In genomic region chr4:6584865-6585264, GRCh38 we compare ENCODE assay signal across 26 cellular contexts. TPM values are rescaled to one million over a fixed set of nuclear protein-coding genes. Genes with fewer than 3 reads are reported as not detected.
DNase-seq lines count a peak whose midpoint lies in the region; ATAC-seq and TF ChIP-seq lines count a peak whose summit lies in the region.
"Had no signal": no experiment of that assay in that cellular context is flagged by ENCODE, and none has a peak within 500 bp of the region (broad histone marks: within the 10 kb centered on the region; RNA-seq: fewer than 3 reads in every experiment).

No MANE protein-coding gene starts in this region.

- H3K18ac ChIP-seq in IMR-90 (ENCODE audit: low read depth, low read length) = no peak overlapping the region

- peak overlapping the region; percentile 32 for H2AFZ ChIP-seq in IMR-90 (replicated peaks; ENCODE audit: low read length, poor library complexity)

- H3K4me1 Mint-ChIP-seq in memory B cell = peaks cover 3% of the 10 kb centered on the region
- H3K4me1 Mint-ChIP-seq: CD14-positive monocyte had no signal

- intact Hi-C loops in right cardiac atrium (cut with DNase I) (no loop called here), cardiac septum (cut with DNase I) (no loop called here), IMR-90 (cut with micrococcal nuclease) (no loop called here)

- H3K4me1 ChIP-seq in right cardiac atrium (ENCODE audit: control insufficient read depth, insufficient read depth, low read length) (no peaks in the 10 kb centered on the region), HEK293 (ENCODE audit: control insufficient read depth, insufficient read depth, low read length) (no peaks in the 10 kb centered on the region), IMR-90 (ENCODE audit: control insufficient read depth, insufficient read depth, low read length) (no peaks in the 10 kb centered on the region)
- H3K4me1 ChIP-seq: BE2C, BLaER1 had no signal

- no peak overlapping the region for H3K4me3 Mint-ChIP-seq in memory B cell
- H3K4me3 Mint-ChIP-seq: CD14-positive monocyte; CD4-positive, alpha-beta memory T cell; CD4-positive, CD25-positive, alpha-beta regulatory T cell; CD8-positive, alpha-beta memory T cell had no signal

- H3K9me3 Mint-ChIP-seq in memory B cell = peaks cover 2% of the 10 kb centered on the region
- H3K9me3 Mint-ChIP-seq: CD4-positive, CD25-positive, alpha-beta regulatory T cell; CD8-positive, alpha-beta memory T cell had no signal

- CTCF ChIA-PET in HEK293 (lab: Yijun Ruan, JAX) (no interaction called here), IMR-90 (lab: Yijun Ruan, JAX) (no interaction called here)

- no peak overlapping the region for H2BK20ac ChIP-seq in IMR-90 (ENCODE audit: low read depth, low read length)

- no peak overlapping the region for H2BK5ac ChIP-seq in IMR-90 (ENCODE audit: low read depth, low read length, poor library complexity, severe bottlenecking)

- H3K9me1 ChIP-seq in IMR-90 (ENCODE audit: insufficient read depth, low read length) = no peaks in the 10 kb centered on the region; the same call in 1 of the 2 replicates

- no peak overlapping the region for H3K56ac ChIP-seq in IMR-90 (ENCODE audit: extremely low read depth, insufficient read depth, low read length)

- peaks cover 52% of the 10 kb centered on the region for H3K36me3 Mint-ChIP-seq in memory B cell

- in situ Hi-C loops in IMR-90 (cut with MboI; ENCODE audit: low sequenced_read_pairs) = no loop called here

- H3K27ac Mint-ChIP-seq in memory B cell = peak overlapping the region; percentile 14
- H3K27ac Mint-ChIP-seq: CD14-positive monocyte; CD4-positive, CD25-positive, alpha-beta regulatory T cell had no signal

- TF ChIP-seq RAD21 in IMR-90 (IDR thresholded peaks at IDR 0.05; ENCODE audit: low read length) = no peak

- H4K20me1 ChIP-seq in IMR-90 (ENCODE audit: insufficient read depth, low read length) = no peaks in the 10 kb centered on the region
- H4K20me1 ChIP-seq: BLaER1 had no signal

- H3K4me3 ChIP-seq in right cardiac atrium (ENCODE audit: low read length) (no peak overlapping the region), HEK293 (ENCODE audit: low read depth, low read length) (no peak overlapping the region), IMR-90 (ENCODE audit: insufficient read depth, low read depth, low read length) (no peak overlapping the region)
- H3K4me3 ChIP-seq: BLaER1, GM12878 had no signal

- H3K36me3 ChIP-seq in HEK293 (ENCODE audit: control insufficient read depth in 2 of 2, insufficient read depth in 1 of 2, low read length in 2 of 2) = peaks cover 0 to 17% of the 10 kb centered on the region in 2 experiments; a peak in 1 of 3 replicates
- peaks cover 29% of the 10 kb centered on the region for H3K36me3 ChIP-seq in IMR-90 (ENCODE audit: control insufficient read depth, insufficient read depth, low read length)
- H3K36me3 ChIP-seq: BE2C had no signal

- H3K4ac ChIP-seq in IMR-90 (ENCODE audit: low read depth, low read length) = no peak overlapping the region

- no peak overlapping the region for H2BK120ac ChIP-seq in IMR-90 (ENCODE audit: low read depth, low read length)

- H2AK9ac ChIP-seq in IMR-90 (replicated peaks; ENCODE audit: low read depth, low read length, poor library complexity) = peak overlapping the region; percentile 65

- H2AK5ac ChIP-seq in IMR-90 (ENCODE audit: low read depth, low read length) = no peak overlapping the region

- H3K23ac ChIP-seq in IMR-90 (ENCODE audit: low read depth, low read length) = no peak overlapping the region

- no peak overlapping the region for H2BK15ac ChIP-seq in IMR-90 (ENCODE audit: low read depth, low read length)

- no peaks in the 10 kb centered on the region for H3K79me1 ChIP-seq in IMR-90 (ENCODE audit: low read depth in 1 of 2, low read length in 2 of 2)

- H3K9ac ChIP-seq in IMR-90 (ENCODE audit: low read depth, low read length) = no peak overlapping the region
- H3K9ac ChIP-seq: BLaER1 had no signal

- TF ChIP-seq CTCF in HEK293 (tag by site-specific recombination; IDR thresholded peaks at IDR 0.05) (no peak), IMR-90 (conservative IDR thresholded peaks at IDR 0.05; ENCODE audit: low read depth, low read length) (no peak)

- ATAC-seq in right cardiac atrium (no peak), IMR-90 (ENCODE audit: low read depth) (no peak), memory B cell (ENCODE audit: low read depth) (no peak), GM18505 (IDR thresholded peaks at IDR 0.05; ENCODE audit: unreplicated experiment) (no peak)
- ATAC-seq: GM12878 had no signal

- no peak overlapping the region for H3K27ac ChIP-seq in right cardiac atrium (ENCODE audit: low read length)
- no peak overlapping the region for H3K27ac ChIP-seq in HEK293 (ENCODE audit: extremely low read depth, low read depth, low read length)
- no peak overlapping the region for H3K27ac ChIP-seq in IMR-90 (ENCODE audit: insufficient read depth, low read length)
- H3K27ac ChIP-seq: BLaER1 had no signal

- no TSS peak for BruUV-seq in IMR-90 (replicated peaks; lab: Mats Ljungman, UMichigan)

- H3K9me3 ChIP-seq in right cardiac atrium (ENCODE audit: control insufficient read depth, low read length) = no peaks in the 10 kb centered on the region
- H3K9me3 ChIP-seq in HEK293 (ENCODE audit: control insufficient read depth, insufficient read depth, low read depth, low read length) = no peaks in the 10 kb centered on the region
- H3K9me3 ChIP-seq in IMR-90 (ENCODE audit: control insufficient read depth, insufficient read depth, low read length) = peaks cover 4% of the 10 kb centered on the region; the same call in 1 of the 2 replicates
- H3K9me3 ChIP-seq: BE2C had no signal

- H3K27me3 ChIP-seq in right cardiac atrium (ENCODE audit: control insufficient read depth, insufficient read depth) (no peaks in the 10 kb centered on the region), IMR-90 (ENCODE audit: control insufficient read depth, insufficient read depth, low read length) (no peaks in the 10 kb centered on the region)
- H3K27me3 ChIP-seq: BE2C, BLaER1 had no signal

- H3K14ac ChIP-seq in IMR-90 (replicated peaks; ENCODE audit: low read depth, low read length) = no peak overlapping the region

- no peaks in the 10 kb centered on the region for H3K27me3 Mint-ChIP-seq in memory B cell
- H3K27me3 Mint-ChIP-seq: CD4-positive, alpha-beta memory T cell; CD4-positive, CD25-positive, alpha-beta regulatory T cell; CD8-positive, alpha-beta memory T cell had no signal

- TF ChIP-seq POLR2A in IMR-90 (IDR thresholded peaks at IDR 0.05; ENCODE audit: low read depth, low read length) = no peak
- no peak for TF ChIP-seq POLR2A in GM18505 (IDR thresholded peaks at IDR 0.05; ENCODE audit: borderline replicate concordance, extremely low read depth, insufficient read depth, insufficient read length)

- no peak overlapping the region for H3K4me2 ChIP-seq in IMR-90 (ENCODE audit: low read depth, low read length)
- H3K4me2 ChIP-seq: BLaER1 had no signal

- no peak overlapping the region for H4K91ac ChIP-seq in IMR-90 (ENCODE audit: insufficient read depth, low read depth, low read length)

- DNase-seq in right cardiac atrium (peak in 2 of 3 donors; percentile 8 to 25), cardiac septum (ENCODE audit: low spot score) (no peak), IMR-90 (no peak), memory B cell (ENCODE audit: low spot score in 2 of 2) (no peak), NCI-H187 treated with DMSO at 0.1 percent for 48 hours (lab: John Stamatoyannopoulos, UW) (no peak), HPDE6-E6E7 (ENCODE audit: extremely low spot score) (no peak)
- DNase-seq: 8988T; ACHN; BE2C; C1 segment of cervical spinal cord; CD4-positive, alpha-beta memory T cell; CD4-positive, CD25-positive, alpha-beta regulatory T cell; CD8-positive, alpha-beta memory T cell; COR-L47; DMS 273 treated with DMSO at 0.1 percent for 48 hours; DMS153; DMS53; DMS79; DND-41; EL; GDM1 had no signal

- H4K8ac ChIP-seq in IMR-90 (ENCODE audit: low read depth in 2 of 2, low read length in 2 of 2) = no peak overlapping the region

- WGBS in right cardiac atrium = 97% methylated on average over 7 of the region's 7 CpGs
- WGBS in IMR-90 (ENCODE audit: extremely low coverage in 2 of 2, insufficient read length in 1 of 2), 2 experiments = 90% methylated on average over 7 of the region's 7 CpGs; no CpG with 5 or more reads in 1 of the 2 experiments

- POLR2A ChIA-PET in HEK293 (lab: Yijun Ruan, JAX) (no interaction called here), IMR-90 (lab: Charles Lee; ENCODE audit: unreplicated experiment) (no interaction called here)

- dilution Hi-C loops in IMR-90 (cut with HindIII; ENCODE audit: low sequenced_read_pairs, unreplicated experiment) = no loop called here

- no peak overlapping the region for H4K5ac ChIP-seq in IMR-90 (ENCODE audit: low read depth, low read length)

TF ChIP-seq in IMR-90, 13 proteins besides CTCF, POLR2A, EP300 and RAD21 (continues in another document):
- no peak for TF ChIP-seq CEBPB (IDR thresholded peaks at IDR 0.05; ENCODE audit: low read depth, low read length)
- TF ChIP-seq, protein P1, sequence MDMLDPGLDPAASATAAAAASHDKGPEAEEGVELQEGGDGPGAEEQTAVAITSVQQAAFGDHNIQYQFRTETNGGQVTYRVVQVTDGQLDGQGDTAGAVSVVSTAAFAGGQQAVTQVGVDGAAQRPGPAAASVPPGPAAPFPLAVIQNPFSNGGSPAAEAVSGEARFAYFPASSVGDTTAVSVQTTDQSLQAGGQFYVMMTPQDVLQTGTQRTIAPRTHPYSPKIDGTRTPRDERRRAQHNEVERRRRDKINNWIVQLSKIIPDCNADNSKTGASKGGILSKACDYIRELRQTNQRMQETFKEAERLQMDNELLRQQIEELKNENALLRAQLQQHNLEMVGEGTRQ (IDR thresholded peaks at IDR 0.05; ENCODE audit: low read depth, low read length) = no peak
- TF ChIP-seq RCOR1 (IDR thresholded peaks at IDR 0.05; ENCODE audit: insufficient replicate concordance, low read length) = no peak
- TF ChIP-seq MAZ (IDR thresholded peaks at IDR 0.05; ENCODE audit: borderline replicate concordance, low read depth, low read length) = no peak
- no peak for TF ChIP-seq SMC3 (IDR thresholded peaks at IDR 0.05; ENCODE audit: low read depth, low read length)
- TF ChIP-seq MAFK (IDR thresholded peaks at IDR 0.05; ENCODE audit: low read depth, low read length) = no peak

RNA-seq across cellular contexts. Expression of gene MAN2B2, which starts 9.9 kb away (rescaled TPM):
- total RNA-seq in right cardiac atrium (10 to 100 TPM; 27.0 to 38.4 (median 28.9) TPM), cardiac septum (18.6 TPM), IMR-90 (2012; rRNA removed) (11.9 and 13.4 TPM in 2 replicates)
- polyA plus RNA-seq in right cardiac atrium (11.5 TPM), IMR-90 (2012; rRNA removed) (33.8 and 34.1 TPM in 2 replicates)
- 28.6 and 52.3 TPM in 2 replicates for polyA plus RNA-seq in IMR-90 (2012; cell fraction: cytosol; rRNA removed)
- 24.9 and 43.8 TPM in 2 replicates for polyA plus RNA-seq in IMR-90 (2012; cell fraction: nucleus; rRNA removed; ENCODE audit: low replicate concordance)

RNA-seq across cellular contexts. Expression of gene MRFAP1, which starts 55.6 kb away (rescaled TPM):
- total RNA-seq in right cardiac atrium = 100 to 1,000 TPM; 250 to 276 (median 263) TPM
- 335 TPM for polyA plus RNA-seq in right cardiac atrium
- total RNA-seq in cardiac septum = 262 TPM
- total RNA-seq in IMR-90 (2012; rRNA removed) = 65.4 and 131 TPM in 2 replicates
- 268 and 279 TPM in 2 replicates for polyA plus RNA-seq in IMR-90 (2012; rRNA removed)
- 176 and 281 TPM in 2 replicates for polyA plus RNA-seq in IMR-90 (2012; cell fraction: cytosol; rRNA removed)
- 72.6 and 119 TPM in 2 replicates for polyA plus RNA-seq in IMR-90 (2012; cell fraction: nucleus; rRNA removed; ENCODE audit: low replicate concordance)

Comparison
In these comparisons a context has a peak if more than half of its experiments do, and no peak if none do; other contexts are left out.
1. DNase-seq: peak in right cardiac atrium (2 of 3); none in cardiac septum (single experiment), IMR-90 (single experiment), memory B cell (0 of 2), NCI-H187 treated with DMSO at 0.1 percent for 48 hours (single experiment) and HPDE6-E6E7 (single experiment).